Comparison of ENCODE assay signal across 8 cellular contexts in genomic region chr2:16613475-16613874, GRCh38. TPM values are rescaled to one million over a fixed set of nuclear protein-coding genes. Genes with fewer than 3 reads are reported as not detected.
A peak's percentile ranks its signal among the peaks of the same experiment; 100 is the strongest.
DNase-seq lines count a peak whose midpoint lies in the region; ATAC-seq and TF ChIP-seq lines count a peak whose summit lies in the region.
"Had no signal": no experiment of that assay in that cellular context is flagged by ENCODE, and none has a peak within 500 bp of the region (broad histone marks: within the 10 kb centered on the region; RNA-seq: fewer than 3 reads in every experiment).

No MANE protein-coding gene starts in this region.

- no peaks in the 10 kb centered on the region for H3K79me2 ChIP-seq in GM23248 (ENCODE audit: insufficient read depth)

- H3F3A ChIP-seq in GM23248 (ENCODE audit: insufficient read depth), result no peaks in the 10 kb centered on the region

- no peak overlapping the region for H3K4me2 ChIP-seq in GM23248 (ENCODE audit: unreplicated experiment)

- H3K4me3 ChIP-seq in GM23248, result no peak overlapping the region

- no peak overlapping the region for H3K27ac Mint-ChIP-seq in progenitor cell of endocrine pancreas
- H3K27ac Mint-ChIP-seq: naive thymus-derived CD4-positive, alpha-beta T cell had no signal

- peaks cover 30% of the 10 kb centered on the region for H3K27me3 Mint-ChIP-seq in progenitor cell of endocrine pancreas

- H4K20me1 ChIP-seq in GM23248 (ENCODE audit: insufficient read depth), result no peaks in the 10 kb centered on the region

- H3K36me3 Mint-ChIP-seq in progenitor cell of endocrine pancreas (ENCODE audit: insufficient read depth), result no peaks in the 10 kb centered on the region
- H3K36me3 Mint-ChIP-seq: naive thymus-derived CD4-positive, alpha-beta T cell had no signal

- ATAC-seq in stimulated activated naive CD8-positive, alpha-beta T cell treated with anti-CD3 and anti-CD28 coated beads, Interleukin-15, Interleukin-2, amounts not matched to agents 100 U/mL and 50 U/mL, for 24 hours, result no peak
- ATAC-seq: naive thymus-derived CD4-positive, alpha-beta T cell had no signal

- no peak overlapping the region for H3K27ac ChIP-seq in GM23248

- WGBS in GM23248 (ENCODE audit: low coverage in 1 of 2, low lambda C conversion rate in 2 of 2, missing lambda C conversion rate in 2 of 2), 2 experiments, result 26 to 44% methylated on average over 5 of the region's 5 CpGs

- H2AFZ ChIP-seq in GM23248, result no peak overlapping the region

- H3K4me1 Mint-ChIP-seq in progenitor cell of endocrine pancreas (ENCODE audit: low read depth), result peaks cover 10% of the 10 kb centered on the region

- H3K27me3 ChIP-seq in GM23248 (replicated peaks; ENCODE audit: insufficient read depth), result peaks cover 14% of the 10 kb centered on the region

- DNase-seq in GM23248, result peak; percentile 23
- DNase-seq in NCI-H345 treated with DMSO at 0.1 percent for 48 hours (lab: John Stamatoyannopoulos, UW; ENCODE audit: unreplicated experiment), result peak; percentile 42
- DNase-seq in cerebellar cortex (ENCODE audit: low spot score), result peak; percentile 53
- DNase-seq in progenitor cell of endocrine pancreas (ENCODE audit: low spot score, unreplicated experiment), result no peak
- no peak for DNase-seq in EL
- DNase-seq in stimulated activated naive CD8-positive, alpha-beta T cell treated with anti-CD3 and anti-CD28 coated beads, Interleukin-15, Interleukin-2, amounts not matched to agents 100 U/mL and 50 U/mL, for 24 hours, result no peak
- DNase-seq in globus pallidus (ENCODE audit: low spot score), result no peak

- no peaks in the 10 kb centered on the region for H3K9me2 ChIP-seq in GM23248 (ENCODE audit: insufficient read depth)

- H3K4me3 Mint-ChIP-seq in progenitor cell of endocrine pancreas (ENCODE audit: low read depth), result no peak overlapping the region
- H3K4me3 Mint-ChIP-seq: naive thymus-derived CD4-positive, alpha-beta T cell had no signal

- no peaks in the 10 kb centered on the region for H3K9me3 Mint-ChIP-seq in progenitor cell of endocrine pancreas (ENCODE audit: low read depth)
- H3K9me3 Mint-ChIP-seq: naive thymus-derived CD4-positive, alpha-beta T cell had no signal

- no peaks in the 10 kb centered on the region for H3K9me3 ChIP-seq in GM23248 (ENCODE audit: low read depth)

- in situ Hi-C loops in GM23248 (cut with MboI), result loop anchor here (10.0 kb wide), 2 partner anchors 141 to 979 kb away; no protein-coding TSS in a partner anchor

- peak; percentile 66 for TF ChIP-seq CTCF in progenitor cell of endocrine pancreas (IDR thresholded peaks at IDR 0.05; ENCODE audit: unreplicated experiment)

- H3K9ac ChIP-seq in GM23248, result no peak overlapping the region

- no peaks in the 10 kb centered on the region for H3K4me1 ChIP-seq in GM23248 (ENCODE audit: insufficient read depth)

- no peaks in the 10 kb centered on the region for H3K36me3 ChIP-seq in GM23248 (ENCODE audit: low read depth)

RNA-seq across cellular contexts. Expression of gene CYRIA, which starts 52.2 kb away (rescaled TPM):
- total RNA-seq in GM23248 (2014; rRNA removed; shearing (Covaris generic)), result not detected in 2 replicates
- not detected in 2 replicates for polyA plus RNA-seq in GM23248 (2016; fragmentation: Nextera tagmentation; extraction: Ambion mirVana)
- 0.91 and 2.0 TPM in 2 replicates for total RNA-seq in progenitor cell of endocrine pancreas

Comparison
In these comparisons a context has a peak if more than half of its experiments do, and no peak if none do; other contexts are left out.
1. DNase-seq: peak in GM23248 (single experiment), NCI-H345 treated with DMSO at 0.1 percent for 48 hours (single experiment) and cerebellar cortex (single experiment); none in progenitor cell of endocrine pancreas (single experiment), EL (single experiment), stimulated activated naive CD8-positive, alpha-beta T cell treated with anti-CD3 and anti-CD28 coated beads, Interleukin-15, Interleukin-2, amounts not matched to agents 100 U/mL and 50 U/mL, for 24 hours (single experiment) and globus pallidus (single experiment).